Comparison of ENCODE assay signal across 9 cellular contexts in genomic region chr1:41862411-41863221, GRCh38. TPM values are rescaled to one million over a fixed set of nuclear protein-coding genes. Genes with fewer than 3 reads are reported as not detected.
A peak's percentile ranks its signal among the peaks of the same experiment; 100 is the strongest.
DNase-seq lines count a peak whose midpoint lies in the region; ATAC-seq and TF ChIP-seq lines count a peak whose summit lies in the region.
"Had no signal": no experiment of that assay in that cellular context is flagged by ENCODE, and none has a peak within 500 bp of the region (broad histone marks: within the 10 kb centered on the region; RNA-seq: fewer than 3 reads in every experiment).

No MANE protein-coding gene starts in this region.

- H3K36me3 Mint-ChIP-seq in immature natural killer cell, result peaks cover 0 to 7% (median 6%) of the 10 kb centered on the region in 3 donors
- H3K36me3 Mint-ChIP-seq in stimulated activated naive B cell treated with anti-CD40 and anti-IgM and Interleukin-4, amounts not matched to agents 10 μg/mL and 1 μg/mL and 100 μg/mL, for 72 hours, result no peaks in the 10 kb centered on the region

- whole genome bisulfite sequencing in tibial nerve, 2 donors, result 66 to 77% methylated on average over 7 of the region's 7 CpGs

- H3K4me1 ChIP-seq in tibial nerve, result peaks cover 0 to 7% (median 0%) of the 10 kb centered on the region in 4 donors

- H3K27me3 ChIP-seq in tibial nerve, result no peaks in the 10 kb centered on the region

- H3K27ac ChIP-seq in tibial nerve, result no peak overlapping the region
- H3K27ac ChIP-seq: neutrophil had no signal

- no peak for TF ChIP-seq POLR2A in tibial nerve (IDR thresholded peaks at IDR 0.05)

- H3K4me3 ChIP-seq in tibial nerve, result no peak overlapping the region

- no peaks in the 10 kb centered on the region for H3K36me3 ChIP-seq in tibial nerve
- H3K36me3 ChIP-seq: neutrophil had no signal

- no peaks in the 10 kb centered on the region for H3K9me3 ChIP-seq in tibial nerve
- H3K9me3 ChIP-seq: neutrophil had no signal

- peak; percentile 85 to 86 for ATAC-seq in stimulated activated naive B cell treated with anti-CD40 and anti-IgM and Interleukin-4, amounts not matched to agents 10 μg/mL and 1 μg/mL and 100 μg/mL, for 72 hours (replicated peaks)
- no peak for ATAC-seq in HG02759 (IDR thresholded peaks at IDR 0.05; ENCODE audit: unreplicated experiment)

- peak overlapping the region; percentile 11 to 65 (median 40) for H3K27ac Mint-ChIP-seq in immature natural killer cell
- no peak overlapping the region for H3K27ac Mint-ChIP-seq in stimulated activated naive B cell treated with anti-CD40 and anti-IgM and Interleukin-4, amounts not matched to agents 10 μg/mL and 1 μg/mL and 100 μg/mL, for 72 hours

- no peak for TF ChIP-seq EP300 in tibial nerve (IDR thresholded peaks at IDR 0.05)

- H3K27me3 Mint-ChIP-seq in immature natural killer cell (ENCODE audit: low read depth in 3 of 3), result peaks cover 0 to 2% (median 1%) of the 10 kb centered on the region in 3 donors
- peaks cover 6 to 13% of the 10 kb centered on the region in 2 donors for H3K27me3 Mint-ChIP-seq in stimulated activated naive B cell treated with anti-CD40 and anti-IgM and Interleukin-4, amounts not matched to agents 10 μg/mL and 1 μg/mL and 100 μg/mL, for 72 hours

- no peak for TF ChIP-seq CTCF in tibial nerve (IDR thresholded peaks at IDR 0.05)

- DNase-seq in activated CD4-positive, alpha-beta T cell treated with anti-CD3 and anti-CD28 coated beads for 24 hours (ENCODE audit: low read depth in 2 of 2), result peak; percentile 42 to 44
- no peak for DNase-seq in activated CD4-positive, alpha-beta T cell treated with anti-CD3 and anti-CD28 coated beads for 1 hour
- peak; percentile 4 to 35 for DNase-seq in activated CD8-positive, alpha-beta memory T cell treated with anti-CD3 and anti-CD28 coated beads for 4 hours (ENCODE audit: low read depth in 2 of 2)
- DNase-seq in immature natural killer cell (peak in 1 of 3 donors; percentile 9), GF-D8 (lab: John Stamatoyannopoulos, UW) (no peak), tibial nerve (ENCODE audit: low spot score in 2 of 2) (no peak)
- peak; percentile 52 for DNase-seq in stimulated activated naive B cell treated with anti-CD40 and anti-IgM and Interleukin-4, amounts not matched to agents 10 μg/mL and 1 μg/mL and 100 μg/mL, for 72 hours

- no peaks in the 10 kb centered on the region for H3K9me3 Mint-ChIP-seq in immature natural killer cell
- H3K9me3 Mint-ChIP-seq in stimulated activated naive B cell treated with anti-CD40 and anti-IgM and Interleukin-4, amounts not matched to agents 10 μg/mL and 1 μg/mL and 100 μg/mL, for 72 hours, result no peaks in the 10 kb centered on the region

- peak overlapping the region in 3 of 5 donors; percentile 19 to 54 (median 44) for H3K4me3 Mint-ChIP-seq in immature natural killer cell
- no peak overlapping the region for H3K4me3 Mint-ChIP-seq in stimulated activated naive B cell treated with anti-CD40 and anti-IgM and Interleukin-4, amounts not matched to agents 10 μg/mL and 1 μg/mL and 100 μg/mL, for 72 hours

- H3K4me1 Mint-ChIP-seq in immature natural killer cell, result peaks cover 25 to 50% of the 10 kb centered on the region in 2 donors
- H3K4me1 Mint-ChIP-seq in stimulated activated naive B cell treated with anti-CD40 and anti-IgM and Interleukin-4, amounts not matched to agents 10 μg/mL and 1 μg/mL and 100 μg/mL, for 72 hours, result peaks cover 41 to 50% of the 10 kb centered on the region in 2 donors

RNA-seq across cellular contexts. Expression of gene HIVEP3, which starts 56.1 kb away (rescaled TPM):
- 10 to 100 TPM in 2 of 3 donors, 1 to 10 TPM in 1; 9.8 to 24.1 (median 15.5) TPM for polyA plus RNA-seq in immature natural killer cell
- 1 to 10 TPM; 4.2 to 6.5 (median 4.7) TPM for total RNA-seq in tibial nerve

Comparison
In these comparisons a context has a peak if more than half of its experiments do, and no peak if none do; other contexts are left out.
1. DNase-seq: peak in activated CD4-positive, alpha-beta T cell treated with anti-CD3 and anti-CD28 coated beads for 24 hours (2 of 2), activated CD8-positive, alpha-beta memory T cell treated with anti-CD3 and anti-CD28 coated beads for 4 hours (2 of 2) and stimulated activated naive B cell treated with anti-CD40 and anti-IgM and Interleukin-4, amounts not matched to agents 10 μg/mL and 1 μg/mL and 100 μg/mL, for 72 hours (single experiment); none in activated CD4-positive, alpha-beta T cell treated with anti-CD3 and anti-CD28 coated beads for 1 hour (single experiment), GF-D8 (single experiment) and tibial nerve (0 of 2).
2. H3K4me3 Mint-ChIP-seq: peak in immature natural killer cell (3 of 5); none in stimulated activated naive B cell treated with anti-CD40 and anti-IgM and Interleukin-4, amounts not matched to agents 10 μg/mL and 1 μg/mL and 100 μg/mL, for 72 hours (0 of 2).